Comparison of ENCODE assay signal across 8 cellular contexts in the genomic region with DNA sequence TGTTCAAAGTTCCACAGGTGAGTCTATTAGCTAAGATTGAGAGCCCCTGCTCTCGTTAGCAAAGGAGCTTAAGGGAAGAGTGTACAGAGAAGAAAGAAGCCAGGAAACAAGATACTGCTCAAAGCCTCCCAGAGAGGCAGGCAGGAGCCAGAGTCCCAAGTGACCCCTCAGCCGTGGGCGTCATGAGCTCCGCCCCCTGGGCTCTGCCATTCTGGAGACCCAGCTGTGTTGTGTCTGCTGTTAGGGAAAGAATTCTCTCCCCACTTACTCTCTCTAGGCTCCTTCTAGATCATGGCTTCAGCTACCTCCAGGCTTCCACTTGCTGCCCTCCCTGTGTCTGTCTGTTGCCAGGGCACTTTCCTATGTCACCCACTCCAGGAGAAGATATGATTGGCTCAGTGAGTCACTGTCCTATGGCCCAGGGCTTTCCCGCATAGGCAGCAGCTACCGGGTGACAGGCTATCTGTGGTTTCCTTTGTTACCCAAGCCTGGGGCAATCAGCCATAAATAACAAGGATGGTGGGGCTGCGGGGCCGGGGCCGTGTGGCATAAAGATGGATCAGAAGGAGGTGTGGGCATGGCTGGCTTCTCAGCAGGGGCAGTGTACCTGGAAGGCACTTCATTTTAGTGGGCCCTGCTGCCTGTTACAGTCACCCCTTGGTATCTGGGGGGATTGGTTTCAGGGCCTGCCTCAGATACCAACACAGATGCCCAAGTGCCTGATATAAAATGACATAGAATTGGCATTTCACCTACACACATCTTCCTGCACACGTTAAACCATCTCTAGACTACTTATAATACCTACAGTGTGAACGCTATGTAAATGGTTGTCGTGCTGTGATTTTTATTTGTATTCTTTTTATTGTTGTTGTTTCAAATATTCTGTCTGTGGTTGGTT.
A peak's percentile ranks its signal among the peaks of the same experiment; 100 is the strongest.
DNase-seq lines count a peak whose midpoint lies in the region; ATAC-seq and TF ChIP-seq lines count a peak whose summit lies in the region.

No MANE protein-coding gene starts in this region.

- no peak for TF ChIP-seq CTCF in neutrophil (IDR thresholded peaks at IDR 0.05)

- H3K27ac ChIP-seq in neutrophil = peak overlapping the region; percentile 85

- H3K36me3 ChIP-seq in endocrine pancreas (ENCODE audit: control insufficient read depth, insufficient read depth, low read length) (no peaks in the 10 kb centered on the region), neutrophil (no peaks in the 10 kb centered on the region)

- H3K4me1 Mint-ChIP-seq in naive thymus-derived CD8-positive, alpha-beta T cell = peaks cover 0 to 34% (median 10%) of the 10 kb centered on the region in 4 donors

- H3K9me3 ChIP-seq in endocrine pancreas (ENCODE audit: control insufficient read depth, low read length) = no peaks in the 10 kb centered on the region
- H3K9me3 ChIP-seq in neutrophil = no peaks in the 10 kb centered on the region

- POLR2A ChIA-PET in naive thymus-derived CD8-positive, alpha-beta T cell (lab: Charles Lee) = no interaction called here

- H3K36me3 Mint-ChIP-seq in naive thymus-derived CD8-positive, alpha-beta T cell = peaks cover 0 to 5% (median 3%) of the 10 kb centered on the region in 3 donors

- DNase-seq in HPDE6-E6E7 (ENCODE audit: extremely low spot score) (peak; percentile 16), SHP77 (lab: John Stamatoyannopoulos, UW) (peak; percentile 15 to 58), RPMI8226 (no peak)
- no peak for DNase-seq in naive thymus-derived CD8-positive, alpha-beta T cell
- no peak for DNase-seq in stimulated activated CD4-positive, alpha-beta T cell treated with anti-CD3 and anti-CD28 coated beads, Interleukin-15, amount 100 ng/mL, for 24 hours

- no peaks in the 10 kb centered on the region for H3K9me3 Mint-ChIP-seq in naive thymus-derived CD8-positive, alpha-beta T cell

- H3K4me3 Mint-ChIP-seq in naive thymus-derived CD8-positive, alpha-beta T cell = no peak overlapping the region

- ATAC-seq in HG03280 (IDR thresholded peaks at IDR 0.05; ENCODE audit: unreplicated experiment) = no peak
- no peak for ATAC-seq in naive thymus-derived CD8-positive, alpha-beta T cell

- H3K9ac ChIP-seq in endocrine pancreas (ENCODE audit: control insufficient read depth, insufficient read depth, low read length) = peak overlapping the region; percentile 20

- H3K27ac Mint-ChIP-seq in naive thymus-derived CD8-positive, alpha-beta T cell = peak overlapping the region in 4 of 10 donors; percentile 6 to 76 (median 36)

- no peaks in the 10 kb centered on the region for H3K27me3 ChIP-seq in endocrine pancreas (ENCODE audit: control insufficient read depth, insufficient read depth, low read length)
- no peaks in the 10 kb centered on the region for H3K27me3 ChIP-seq in neutrophil

- peaks cover 6% of the 10 kb centered on the region for H3K4me1 ChIP-seq in endocrine pancreas (ENCODE audit: control insufficient read depth, insufficient read depth, low read length)
- peaks cover 40 to 41% of the 10 kb centered on the region in 2 experiments for H3K4me1 ChIP-seq in neutrophil (ENCODE audit: control insufficient read depth in 1 of 2, insufficient read depth in 1 of 2, low read depth in 1 of 2, low read length in 1 of 2)

- no peak overlapping the region for H3K4me3 ChIP-seq in endocrine pancreas (ENCODE audit: control insufficient read depth, insufficient read depth, low read length)
- H3K4me3 ChIP-seq in neutrophil (ENCODE audit: low read depth in 1 of 2, low read length in 1 of 2) = peak overlapping the region; percentile 21 to 26

- H3K27me3 Mint-ChIP-seq in naive thymus-derived CD8-positive, alpha-beta T cell = no peaks in the 10 kb centered on the region

Comparison
In these comparisons a context has a peak if more than half of its experiments do, and no peak if none do; other contexts are left out.
1. DNase-seq: peak in HPDE6-E6E7 (single experiment) and SHP77 (2 of 2); none in RPMI8226 (single experiment), naive thymus-derived CD8-positive, alpha-beta T cell (0 of 10) and stimulated activated CD4-positive, alpha-beta T cell treated with anti-CD3 and anti-CD28 coated beads, Interleukin-15, amount 100 ng/mL, for 24 hours (single experiment).